In the genomic region with DNA sequence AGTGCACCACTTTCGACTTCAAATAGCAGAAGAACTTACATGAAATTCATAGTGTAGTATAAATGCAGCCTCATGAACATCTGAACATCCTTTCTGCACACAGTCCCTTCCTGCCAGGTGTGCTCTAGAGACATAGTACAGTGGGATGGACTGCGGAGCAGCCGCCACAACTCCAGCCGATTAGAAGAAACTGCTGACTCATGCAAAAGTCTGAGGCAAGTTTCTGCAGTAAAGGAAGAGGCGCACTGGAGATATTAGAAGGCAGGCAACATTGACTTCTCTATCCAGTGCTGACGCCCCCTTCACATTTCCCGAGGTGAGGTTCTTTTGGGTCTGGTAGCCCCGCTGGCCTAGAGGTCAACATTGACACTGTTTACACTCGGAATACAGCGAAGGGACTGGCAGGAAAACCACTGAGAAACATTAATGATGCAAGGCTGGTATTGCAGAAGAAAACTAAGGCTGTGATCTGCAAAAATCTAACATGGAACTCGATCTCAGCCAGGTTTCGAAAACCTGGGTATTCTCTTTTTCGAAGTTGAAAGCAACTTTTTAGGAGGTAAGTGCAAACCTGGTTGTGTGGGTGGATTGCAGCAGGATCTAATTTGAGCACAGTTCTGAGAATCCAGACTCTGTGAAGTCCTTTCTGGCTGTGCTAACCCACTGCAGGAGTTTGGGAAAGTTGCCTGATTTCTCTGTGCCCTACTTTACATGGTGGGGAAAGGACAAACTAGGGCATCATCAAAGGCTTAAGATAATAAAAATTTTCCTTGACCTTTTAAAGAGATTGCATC, we compare ENCODE assay signal across 12 cellular contexts.
DNase-seq lines count a peak whose midpoint lies in the region; ATAC-seq and TF ChIP-seq lines count a peak whose summit lies in the region.
"Had no signal": no experiment of that assay in that cellular context is flagged by ENCODE, and none has a peak within 500 bp of the region (broad histone marks: within the 10 kb centered on the region; RNA-seq: fewer than 3 reads in every experiment).

No MANE protein-coding gene starts in this region.

- ATAC-seq in activated CD8-positive, alpha-beta memory T cell treated with anti-CD3 and anti-CD28 coated beads, Interleukin-2, amount 10 ng/mL, durations not matched to agents 7 days and 5 days: peak; percentile 45

- no peaks in the 10 kb centered on the region for H3K9me3 ChIP-seq in effector memory CD4-positive, alpha-beta T cell (ENCODE audit: control insufficient read depth, low read length)
- H3K9me3 ChIP-seq in colonic mucosa: no peaks in the 10 kb centered on the region

- no peak overlapping the region for H3K4me3 Mint-ChIP-seq in activated CD8-positive, alpha-beta memory T cell treated with anti-CD3 and anti-CD28 coated beads, Interleukin-2, amount 10 ng/mL, durations not matched to agents 7 days and 5 days

- no peak overlapping the region for H3K27ac ChIP-seq in effector memory CD4-positive, alpha-beta T cell (ENCODE audit: insufficient read depth, low read length, poor library complexity, severe bottlenecking)
- no peak overlapping the region for H3K27ac ChIP-seq in colonic mucosa
- H3K27ac ChIP-seq: HL-60 had no signal

- H3K9ac ChIP-seq in colonic mucosa (ENCODE audit: low read depth in 2 of 2, low read length in 2 of 2): no peak overlapping the region

- H3K27me3 ChIP-seq in effector memory CD4-positive, alpha-beta T cell (replicated peaks; ENCODE audit: control insufficient read depth, insufficient read depth, low read length, poor library complexity, severe bottlenecking): no peaks in the 10 kb centered on the region
- H3K27me3 ChIP-seq in colonic mucosa: no peaks in the 10 kb centered on the region

- peak overlapping the region; percentile 39 for H3K4me3 ChIP-seq in effector memory CD4-positive, alpha-beta T cell (ENCODE audit: insufficient read depth, low read depth, low read length, poor library complexity, severe bottlenecking)
- H3K4me3 ChIP-seq in colonic mucosa: no peak overlapping the region

- no peak for TF ChIP-seq CTCF in colonic mucosa (IDR thresholded peaks at IDR 0.05)

- peak overlapping the region; percentile 35 for H3K27ac Mint-ChIP-seq in activated CD8-positive, alpha-beta memory T cell treated with anti-CD3 and anti-CD28 coated beads, Interleukin-2, amount 10 ng/mL, durations not matched to agents 7 days and 5 days

- peaks cover 27% of the 10 kb centered on the region for H3K4me1 Mint-ChIP-seq in activated CD8-positive, alpha-beta memory T cell treated with anti-CD3 and anti-CD28 coated beads, Interleukin-2, amount 10 ng/mL, durations not matched to agents 7 days and 5 days

- CTCF ChIA-PET in activated CD8-positive, alpha-beta memory T cell treated with anti-CD3 and anti-CD28 coated beads, Interleukin-2, amount 10 ng/mL, durations not matched to agents 7 days and 5 days (lab: Charles Lee): no interaction called here

- H3K27me3 Mint-ChIP-seq in activated CD8-positive, alpha-beta memory T cell treated with anti-CD3 and anti-CD28 coated beads, Interleukin-2, amount 10 ng/mL, durations not matched to agents 7 days and 5 days: peaks cover 6% of the 10 kb centered on the region

- H3K9me3 Mint-ChIP-seq in activated CD8-positive, alpha-beta memory T cell treated with anti-CD3 and anti-CD28 coated beads, Interleukin-2, amount 10 ng/mL, durations not matched to agents 7 days and 5 days (ENCODE audit: low read depth): no peaks in the 10 kb centered on the region

- no peak for DNase-seq in activated CD8-positive, alpha-beta memory T cell treated with anti-CD3 and anti-CD28 coated beads, Interleukin-2, amount 10 ng/mL, durations not matched to agents 7 days and 5 days
- no peak for DNase-seq in activated CD8-positive, alpha-beta memory T cell treated with anti-CD3 and anti-CD28 coated beads, Interleukin-2, amount 50 U/mL, for 48 hours
- DNase-seq in RPMI8226: peak; percentile 84
- no peak for DNase-seq in effector memory CD4-positive, alpha-beta T cell
- peak; percentile 23 for DNase-seq in putamen (ENCODE audit: low spot score)
- no peak for DNase-seq in colonic mucosa
- no peak for DNase-seq in activated gamma-delta T cell (lab: John Stamatoyannopoulos, UW)
- DNase-seq in GOT3 (lab: John Stamatoyannopoulos, UW): no peak
- DNase-seq: NCI-H1092 treated with DMSO at 0.1 percent for 48 hours, NCI-H524 treated with DMSO at 0.1 percent for 48 hours, SIG-M5 had no signal

- H3K36me3 Mint-ChIP-seq in activated CD8-positive, alpha-beta memory T cell treated with anti-CD3 and anti-CD28 coated beads, Interleukin-2, amount 10 ng/mL, durations not matched to agents 7 days and 5 days: peaks cover 1% of the 10 kb centered on the region

- intact Hi-C loops in colonic mucosa (cut with DNase I): no loop called here

- H3K36me3 ChIP-seq in effector memory CD4-positive, alpha-beta T cell (ENCODE audit: control insufficient read depth, insufficient read depth, low read length): no peaks in the 10 kb centered on the region
- H3K36me3 ChIP-seq in colonic mucosa: no peaks in the 10 kb centered on the region

- H3K4me1 ChIP-seq in effector memory CD4-positive, alpha-beta T cell (ENCODE audit: control insufficient read depth, insufficient read depth, low read length, poor library complexity, severe bottlenecking): peaks cover 10% of the 10 kb centered on the region
- H3K4me1 ChIP-seq in colonic mucosa: no peaks in the 10 kb centered on the region

Comparison
In these comparisons a context has a peak if more than half of its experiments do, and no peak if none do; other contexts are left out.
1. DNase-seq: peak in RPMI8226 (single experiment) and putamen (single experiment); none in activated CD8-positive, alpha-beta memory T cell treated with anti-CD3 and anti-CD28 coated beads, Interleukin-2, amount 10 ng/mL, durations not matched to agents 7 days and 5 days (single experiment), activated CD8-positive, alpha-beta memory T cell treated with anti-CD3 and anti-CD28 coated beads, Interleukin-2, amount 50 U/mL, for 48 hours (single experiment), effector memory CD4-positive, alpha-beta T cell (0 of 3), colonic mucosa (single experiment), activated gamma-delta T cell (single experiment) and GOT3 (single experiment).